Comparison of ENCODE assay signal across 10 cellular contexts in the genomic region with DNA sequence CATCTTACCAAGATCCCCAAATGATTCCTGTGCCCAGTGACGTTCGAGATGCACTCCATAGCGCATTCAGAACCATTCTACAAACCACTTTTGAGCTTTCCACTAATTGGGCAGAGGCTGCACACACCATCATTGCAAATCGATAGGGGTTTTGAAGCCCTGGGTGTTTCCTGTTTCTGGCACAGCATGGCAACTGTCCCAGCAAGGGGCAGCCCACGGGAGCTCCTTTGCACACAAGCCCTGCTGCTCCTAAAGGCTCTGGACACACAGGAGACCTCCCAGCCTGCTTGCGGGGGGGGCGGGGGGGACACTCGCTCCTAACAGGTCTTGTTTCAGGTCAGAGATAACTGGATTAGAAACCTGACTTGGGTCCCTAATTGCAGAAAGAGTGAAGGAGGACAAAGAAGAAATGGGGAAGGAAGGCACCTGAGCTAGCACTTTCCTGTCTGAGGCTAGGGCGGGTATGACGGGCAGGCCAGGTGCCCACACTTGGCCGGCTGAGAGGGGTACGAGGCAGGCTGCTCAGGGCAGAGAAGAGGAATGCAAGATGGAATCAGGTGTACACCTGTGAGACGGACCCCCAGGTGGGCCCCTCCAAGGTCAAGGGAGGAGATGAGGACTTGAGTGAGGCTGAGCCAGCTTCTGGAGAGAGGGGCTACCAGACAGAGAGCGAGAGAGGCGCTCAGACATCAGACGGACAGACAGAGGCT. TPM values are rescaled to one million over a fixed set of nuclear protein-coding genes. Genes with fewer than 3 reads are reported as not detected.
DNase-seq lines count a peak whose midpoint lies in the region; ATAC-seq, FAIRE-seq and TF ChIP-seq lines count a peak whose summit lies in the region.
"Had no signal": no experiment of that assay in that cellular context is flagged by ENCODE, and none has a peak within 500 bp of the region (broad histone marks: within the 10 kb centered on the region; RNA-seq: fewer than 3 reads in every experiment).

No MANE protein-coding gene starts in this region.

- no peaks in the 10 kb centered on the region for H3K9me3 ChIP-seq in HUES64 (ENCODE audit: insufficient read depth, low read depth, low read length)

- H3K27ac ChIP-seq in ACC112 (ENCODE audit: low read depth, low read length): no peak overlapping the region
- no peak overlapping the region for H3K27ac ChIP-seq in HUES64 (ENCODE audit: low read depth, low read length)

- no peak for TF ChIP-seq CTCF in natural killer cell (IDR thresholded peaks at IDR 0.05)

- H2AFZ ChIP-seq in ACC112 (ENCODE audit: low read length, unreplicated experiment): no peak overlapping the region

- H3K36me3 Mint-ChIP-seq in dendritic cell treated with granulocyte-macrophage colony-stimulating factor and Interleukin-4, amounts not matched to agents 40 ng/mL and 50 ng/mL, for 4 days (ENCODE audit: low read depth): peaks cover 22% of the 10 kb centered on the region
- no peaks in the 10 kb centered on the region for H3K36me3 Mint-ChIP-seq in natural killer cell

- H3K36me3 ChIP-seq in ACC112 (ENCODE audit: insufficient read depth, low read length) (no peaks in the 10 kb centered on the region), HUES64 (ENCODE audit: insufficient read depth, low read length) (no peaks in the 10 kb centered on the region)

- intact Hi-C loops in dendritic cell treated with granulocyte-macrophage colony-stimulating factor and Interleukin-4, amounts not matched to agents 40 ng/mL and 50 ng/mL, for 4 days (cut with micrococcal nuclease): loop anchor here (2.0 kb wide), 1 partner anchor 16 kb away; no protein-coding TSS in a partner anchor
- intact Hi-C loops in natural killer cell (cut with micrococcal nuclease): no loop called here

- 60% methylated on average over 16 of the region's 16 CpGs for WGBS in HUES64

- H3K79me2 ChIP-seq in ACC112 (ENCODE audit: control insufficient read depth, insufficient read depth, low read length, unreplicated experiment): no peaks in the 10 kb centered on the region

- H3K4me3 ChIP-seq in ACC112 (ENCODE audit: low read depth, low read length) (peak overlapping the region; percentile 76; the same call in 1 of the 2 replicates), HUES64 (ENCODE audit: low read length) (peak overlapping the region; percentile 47)

- FAIRE-seq in GM19239 (lab: Jason Lieb, UNC): no peak

- ATAC-seq in natural killer cell: no peak
- no peak for ATAC-seq in HG03108 (IDR thresholded peaks at IDR 0.05; ENCODE audit: unreplicated experiment)
- no peak for ATAC-seq in GM18517 (IDR thresholded peaks at IDR 0.05; ENCODE audit: unreplicated experiment)

- no peaks in the 10 kb centered on the region for H3K9me3 Mint-ChIP-seq in dendritic cell treated with granulocyte-macrophage colony-stimulating factor and Interleukin-4, amounts not matched to agents 40 ng/mL and 50 ng/mL, for 4 days
- no peaks in the 10 kb centered on the region for H3K9me3 Mint-ChIP-seq in natural killer cell

- no peaks in the 10 kb centered on the region for H3K27me3 Mint-ChIP-seq in dendritic cell treated with granulocyte-macrophage colony-stimulating factor and Interleukin-4, amounts not matched to agents 40 ng/mL and 50 ng/mL, for 4 days
- no peaks in the 10 kb centered on the region for H3K27me3 Mint-ChIP-seq in natural killer cell (ENCODE audit: low read depth in 2 of 2)

- H3K4me1 ChIP-seq in ACC112 (ENCODE audit: control insufficient read depth, insufficient read depth, low read length, unreplicated experiment): no peaks in the 10 kb centered on the region
- peaks cover 11% of the 10 kb centered on the region; the same call in 1 of the 2 replicates for H3K4me1 ChIP-seq in HUES64 (ENCODE audit: insufficient read depth, low read length)

- H3K4me1 Mint-ChIP-seq in dendritic cell treated with granulocyte-macrophage colony-stimulating factor and Interleukin-4, amounts not matched to agents 40 ng/mL and 50 ng/mL, for 4 days (ENCODE audit: low read depth): peaks cover 44% of the 10 kb centered on the region
- peaks cover 25 to 30% of the 10 kb centered on the region in 2 donors for H3K4me1 Mint-ChIP-seq in natural killer cell

- peak overlapping the region; percentile 87 for H3K27ac Mint-ChIP-seq in dendritic cell treated with granulocyte-macrophage colony-stimulating factor and Interleukin-4, amounts not matched to agents 40 ng/mL and 50 ng/mL, for 4 days
- peak overlapping the region; percentile 55 to 93 for H3K27ac Mint-ChIP-seq in natural killer cell

- H3K27me3 ChIP-seq in ACC112 (ENCODE audit: insufficient read depth, low read length) (peaks cover 31% of the 10 kb centered on the region), HUES64 (ENCODE audit: insufficient read depth, low read length) (peaks cover 79% of the 10 kb centered on the region)

- no peak for DNase-seq in natural killer cell
- no peak for DNase-seq in effector CD8-positive, alpha-beta T cell (lab: John Stamatoyannopoulos, UW)
- no peak for DNase-seq in GM19239 (ENCODE audit: insufficient read length, low spot score)
- DNase-seq: DMS 273 treated with DMSO at 0.1 percent for 48 hours had no signal

- H3K4me3 Mint-ChIP-seq in dendritic cell treated with granulocyte-macrophage colony-stimulating factor and Interleukin-4, amounts not matched to agents 40 ng/mL and 50 ng/mL, for 4 days: peak overlapping the region; percentile 88
- peak overlapping the region; percentile 91 for H3K4me3 Mint-ChIP-seq in natural killer cell

- H3K9ac ChIP-seq in HUES64 (ENCODE audit: low read depth, low read length): peak overlapping the region; percentile 1; the same call in 1 of the 2 replicates

RNA-seq across cellular contexts. Expression of a gene that starts 0.8 kb away (rescaled TPM):
- 1.8 TPM for polyA plus RNA-seq in HUES64 (2013, experiment 1 of 2)
- 2.9 TPM for polyA plus RNA-seq in HUES64 (2013, experiment 2 of 2)
- 10 to 100 TPM; 14.0 to 17.0 (median 15.5) TPM for total RNA-seq in natural killer cell
- total RNA-seq: fibroblast of villous mesenchyme had no signal

RNA-seq across cellular contexts. Expression of a gene that starts 44.9 kb away (rescaled TPM):
- not detected for polyA plus RNA-seq in HUES64 (2013, experiment 1 of 2)
- polyA plus RNA-seq in HUES64 (2013, experiment 2 of 2): not detected
- total RNA-seq in natural killer cell: not detected
- total RNA-seq: fibroblast of villous mesenchyme had no signal
